ENCODE assay signal across 8 cellular contexts in genomic region chr15:43105778-43106485, GRCh38. TPM values are rescaled to one million over a fixed set of nuclear protein-coding genes. Genes with fewer than 3 reads are reported as not detected.
DNase-seq lines count a peak whose midpoint lies in the region; ATAC-seq and TF ChIP-seq lines count a peak whose summit lies in the region.

Gene UBR1 (minus strand): TSS chr15:43106038. CDS start chr15:43106022, 16 bp downstream.

- intact Hi-C loops in natural killer cell (cut with micrococcal nuclease) = loop anchor here (1.0 to 5.0 kb wide), 2 partner anchors 27 to 81 kb away; partner anchors contain the start of genes CCNDBP1 and TMEM62

- TF ChIP-seq CTCF in Loucy (conservative IDR thresholded peaks at IDR 0.05; ENCODE audit: low read length) (no peak), fibroblast of pulmonary artery (IDR thresholded peaks at IDR 0.05; ENCODE audit: low read length, missing control alignments) (no peak), natural killer cell (IDR thresholded peaks at IDR 0.05) (no peak)

- H3K9me3 Mint-ChIP-seq in natural killer cell = no peaks in the 10 kb centered on the region

- peaks cover 18% of the 10 kb centered on the region for H4K20me1 ChIP-seq in Loucy (ENCODE audit: insufficient read depth, low read length, poor library complexity, severe bottlenecking)

- ATAC-seq in natural killer cell = peak; percentile 93 to 97 (median 95)

- H3K27me3 ChIP-seq in Loucy (ENCODE audit: insufficient read depth, low read length, poor library complexity, severe bottlenecking) = no peaks in the 10 kb centered on the region

- peaks cover 36% of the 10 kb centered on the region for H3K4me1 ChIP-seq in Loucy (ENCODE audit: insufficient read depth, low read length, poor library complexity, severe bottlenecking)

- no peaks in the 10 kb centered on the region for H3K36me3 Mint-ChIP-seq in natural killer cell

- H3K9me3 ChIP-seq in Loucy (ENCODE audit: insufficient read depth, low read depth, low read length) = no peaks in the 10 kb centered on the region

- peak within 1 kb of the TSS; percentile 99 for H3K4me2 ChIP-seq in Loucy (ENCODE audit: low read depth, low read length, poor library complexity, severe bottlenecking)

- peaks cover 51% of the 10 kb centered on the region for H3K79me2 ChIP-seq in Loucy (ENCODE audit: insufficient read depth, low read length)

- peaks cover 2 to 6% of the 10 kb centered on the region in 2 donors for H3K27me3 Mint-ChIP-seq in natural killer cell (ENCODE audit: low read depth in 2 of 2)

- peaks cover 51 to 52% of the 10 kb centered on the region in 2 donors for H3K4me1 Mint-ChIP-seq in natural killer cell

- H3K36me3 ChIP-seq in Loucy (ENCODE audit: insufficient read depth, low read length) = no peaks in the 10 kb centered on the region

- H3K4me3 Mint-ChIP-seq in natural killer cell = peak within 1 kb of the TSS; percentile 98

- H3F3A ChIP-seq in Loucy (ENCODE audit: low read depth) = no peaks in the 10 kb centered on the region

- DNase-seq in Daoy (ENCODE audit: low read depth) (peak; percentile 94), H4 (ENCODE audit: low spot score) (peak; percentile 83), SHP77 treated with DMSO at 0.1 percent for 48 hours (lab: John Stamatoyannopoulos, UW) (peak; percentile 77), fibroblast of pulmonary artery (ENCODE audit: low read depth) (peak; percentile 96), natural killer cell (peak; percentile 83)
- DNase-seq in activated effector memory CD4-positive, alpha-beta T cell treated with Interleukin-2 at 50 U/mL for 16 hours = peak; percentile 80
- DNase-seq in stimulated activated naive CD4-positive, alpha-beta T cell treated with Interleukin-2 at 50 U/mL for 16 hours (lab: John Stamatoyannopoulos, UW) = peak; percentile 84

- peak within 1 kb of the TSS; percentile 99 to 100 for H3K27ac Mint-ChIP-seq in natural killer cell

- peak within 1 kb of the TSS; percentile 87 for H2AFZ ChIP-seq in Loucy (ENCODE audit: low read length)

- H3K4me3 ChIP-seq in Loucy (ENCODE audit: low read length, poor library complexity, severe bottlenecking) (peak within 1 kb of the TSS; percentile 89), fibroblast of pulmonary artery (replicated peaks; ENCODE audit: low read depth, low read length) (peak within 1 kb of the TSS; percentile 93)

- peak within 1 kb of the TSS; percentile 85 for H3K9ac ChIP-seq in Loucy (ENCODE audit: low read depth, low read length, poor library complexity, severe bottlenecking)

- H3K9me2 ChIP-seq in Loucy (replicated peaks; ENCODE audit: low read depth, low read length) = no peaks in the 10 kb centered on the region

RNA-seq across cellular contexts. Expression of gene UBR1, which starts in this region (rescaled TPM):
- total RNA-seq in Daoy (2014; rRNA removed; shearing (Covaris generic)) = 24.3 and 24.5 TPM in 2 replicates
- total RNA-seq in H4 (2014; rRNA removed; shearing (Covaris generic)) = 14.2 and 14.5 TPM in 2 replicates
- total RNA-seq in natural killer cell = 10 to 100 TPM; 54.3 to 70.5 (median 61.4) TPM

Comparison
In these comparisons a context has a peak if more than half of its experiments do, and no peak if none do; other contexts are left out.
1. Peak in every context shown above with its lines: DNase-seq, ATAC-seq and H3K4me3 ChIP-seq.